1 cellular context compared by ENCODE assay signal in genomic region chr2:156341482-156342251, GRCh38.
TF ChIP-seq lines count a peak whose summit lies in the region.

No MANE protein-coding gene starts in this region.

TF ChIP-seq in GM12878, 131 proteins besides CTCF, POLR2A, EP300 and RAD21 (continued from another document):
- no peak for TF ChIP-seq PBX3 (IDR thresholded peaks at IDR 0.05; ENCODE audit: insufficient replicate concordance, low read depth, low read length)
- no peak for TF ChIP-seq HCFC1 (IDR thresholded peaks at IDR 0.05; ENCODE audit: low read length)
- peak; percentile 35; the same call in 1 of the 2 replicates for TF ChIP-seq CREM (IDR thresholded peaks at IDR 0.05; ENCODE audit: low read depth)
- TF ChIP-seq MXI1 (IDR thresholded peaks at IDR 0.05; ENCODE audit: low read depth, low read length) = peak; percentile 86
- peak; percentile 12; the same call in 1 of the 2 replicates for TF ChIP-seq YY1 (IDR thresholded peaks at IDR 0.05; ENCODE audit: low read depth, low read length)
TF ChIP-seq in GM12878: peak in this region for 56.
